Comparison of ENCODE assay signal across 14 cellular contexts in genomic region chr18:67302043-67302442, GRCh38.
DNase-seq lines count a peak whose midpoint lies in the region; ATAC-seq, FAIRE-seq and TF ChIP-seq lines count a peak whose summit lies in the region.
"Had no signal": no experiment of that assay in that cellular context is flagged by ENCODE, and none has a peak within 500 bp of the region (broad histone marks: within the 10 kb centered on the region; RNA-seq: fewer than 3 reads in every experiment).

No MANE protein-coding gene starts in this region.

- DNase-seq in CD8-positive, alpha-beta memory T cell = peak in 1 of 5 donors; percentile 7
- DNase-seq in astrocyte (ENCODE audit: low read depth) (peak; percentile 28), kidney epithelial cell (ENCODE audit: low read depth) (peak; percentile 1), activated gamma-delta T cell treated with Interleukin-2 at 50 U/mL for 16 hours (no peak), NK-92 (lab: John Stamatoyannopoulos, UW; ENCODE audit: unreplicated experiment) (no peak), suprapubic skin (ENCODE audit: low spot score in 2 of 2) (no peak)
- DNase-seq: effector memory CD4-positive, alpha-beta T cell; NCI-H187; stimulated activated CD4-positive, alpha-beta T cell treated with anti-CD3 and anti-CD28 coated beads, Interleukin-4, amount 100 ng/mL, for 1 hour; T-helper 9 cell had no signal

- peaks cover 12% of the 10 kb centered on the region for H3K4me1 ChIP-seq in CD8-positive, alpha-beta memory T cell (ENCODE audit: insufficient read depth, low read length)
- H3K4me1 ChIP-seq in Loucy (ENCODE audit: insufficient read depth, low read length, poor library complexity, severe bottlenecking) (no peaks in the 10 kb centered on the region), astrocyte (ENCODE audit: insufficient read depth, low read length) (peaks cover 2% of the 10 kb centered on the region), suprapubic skin (no peaks in the 10 kb centered on the region)

- H3K27me3 Mint-ChIP-seq in CD8-positive, alpha-beta memory T cell = no peaks in the 10 kb centered on the region
- H3K27me3 Mint-ChIP-seq in astrocyte (ENCODE audit: low read depth, unreplicated experiment) = no peaks in the 10 kb centered on the region
- H3K27me3 Mint-ChIP-seq in stimulated activated memory B cell treated with anti-CD40 and anti-IgM and Interleukin-4, amounts not matched to agents 10 μg/mL and 1 μg/mL and 100 μg/mL, for 72 hours = no peaks in the 10 kb centered on the region
- H3K27me3 Mint-ChIP-seq: memory B cell had no signal

- TF ChIP-seq EP300 in suprapubic skin (IDR thresholded peaks at IDR 0.05) = no peak

- POLR2A ChIA-PET in CD8-positive, alpha-beta memory T cell (lab: Charles Lee) = no interaction called here

- no peak for FAIRE-seq in astrocyte (lab: Jason Lieb, UNC)
- FAIRE-seq: H1 had no signal

- H3K9me2 ChIP-seq in Loucy (replicated peaks; ENCODE audit: low read depth, low read length) = peaks cover 3% of the 10 kb centered on the region; the same call in 1 of the 2 replicates

- H3F3A ChIP-seq in Loucy (ENCODE audit: low read depth) = no peaks in the 10 kb centered on the region

- peaks cover 15 to 18% (median 15%) of the 10 kb centered on the region in 3 donors for H3K4me1 Mint-ChIP-seq in CD8-positive, alpha-beta memory T cell
- peaks cover 7% of the 10 kb centered on the region for H3K4me1 Mint-ChIP-seq in astrocyte (ENCODE audit: low read depth, unreplicated experiment)
- no peaks in the 10 kb centered on the region for H3K4me1 Mint-ChIP-seq in stimulated activated memory B cell treated with anti-CD40 and anti-IgM and Interleukin-4, amounts not matched to agents 10 μg/mL and 1 μg/mL and 100 μg/mL, for 72 hours
- H3K4me1 Mint-ChIP-seq: memory B cell had no signal

- CTCF ChIA-PET in CD8-positive, alpha-beta memory T cell (lab: Charles Lee) = no interaction called here

- no peak for TF ChIP-seq CTCF in Loucy (conservative IDR thresholded peaks at IDR 0.05; ENCODE audit: low read length)
- no peak for TF ChIP-seq CTCF in astrocyte (IDR thresholded peaks at IDR 0.05; ENCODE audit: insufficient read depth, low read depth, low read length)
- TF ChIP-seq CTCF in kidney epithelial cell (IDR thresholded peaks at IDR 0.05; ENCODE audit: insufficient read depth, low read length, poor library complexity, severe bottlenecking) = no peak
- no peak for TF ChIP-seq CTCF in suprapubic skin (IDR thresholded peaks at IDR 0.05)

- peaks cover 7 to 17% (median 14%) of the 10 kb centered on the region in 5 donors for H3K9me3 Mint-ChIP-seq in CD8-positive, alpha-beta memory T cell
- no peaks in the 10 kb centered on the region for H3K9me3 Mint-ChIP-seq in astrocyte (ENCODE audit: unreplicated experiment)
- H3K9me3 Mint-ChIP-seq in stimulated activated memory B cell treated with anti-CD40 and anti-IgM and Interleukin-4, amounts not matched to agents 10 μg/mL and 1 μg/mL and 100 μg/mL, for 72 hours = peaks cover 8% of the 10 kb centered on the region

- TF ChIP-seq POLR2A in suprapubic skin (IDR thresholded peaks at IDR 0.05) = no peak

- H3K4me2 ChIP-seq in Loucy (ENCODE audit: low read depth, low read length, poor library complexity, severe bottlenecking) = peak overlapping the region; percentile 13
- peak overlapping the region; percentile 51 for H3K4me2 ChIP-seq in astrocyte (ENCODE audit: low read length)

- H3K79me2 ChIP-seq in Loucy (ENCODE audit: insufficient read depth, low read length) (no peaks in the 10 kb centered on the region), astrocyte (ENCODE audit: insufficient read depth, low read length) (no peaks in the 10 kb centered on the region)

- H3K9ac ChIP-seq in Loucy (ENCODE audit: low read depth, low read length, poor library complexity, severe bottlenecking) (no peak overlapping the region), astrocyte (ENCODE audit: low read length) (no peak overlapping the region)

- no peaks in the 10 kb centered on the region for H4K20me1 ChIP-seq in Loucy (ENCODE audit: insufficient read depth, low read length, poor library complexity, severe bottlenecking)
- H4K20me1 ChIP-seq in astrocyte (ENCODE audit: insufficient read depth, low read length) = no peaks in the 10 kb centered on the region

- WGBS in suprapubic skin = 24% methylated on average over 1 of the region's 1 CpG

- peak overlapping the region; percentile 72 for H2AFZ ChIP-seq in Loucy (ENCODE audit: low read length)
- H2AFZ ChIP-seq in astrocyte (ENCODE audit: low read depth, low read length) = peak overlapping the region; percentile 12

- no peaks in the 10 kb centered on the region for H3K36me3 ChIP-seq in CD8-positive, alpha-beta memory T cell (ENCODE audit: insufficient read depth, low read length)
- H3K36me3 ChIP-seq in Loucy (ENCODE audit: insufficient read depth, low read length) (no peaks in the 10 kb centered on the region), astrocyte (ENCODE audit: insufficient read depth, low read length) (no peaks in the 10 kb centered on the region), kidney epithelial cell (ENCODE audit: control insufficient read depth, insufficient read depth, low read length) (no peaks in the 10 kb centered on the region), suprapubic skin (no peaks in the 10 kb centered on the region)

- peak overlapping the region; percentile 27 for H3K4me3 ChIP-seq in CD8-positive, alpha-beta memory T cell (ENCODE audit: low read length)
- no peak overlapping the region for H3K4me3 ChIP-seq in Loucy (ENCODE audit: low read length, poor library complexity, severe bottlenecking)
- no peak overlapping the region for H3K4me3 ChIP-seq in astrocyte (ENCODE audit: insufficient read depth, low read depth, low read length)
- no peak overlapping the region for H3K4me3 ChIP-seq in kidney epithelial cell (ENCODE audit: low read depth, low read length)
- no peak overlapping the region for H3K4me3 ChIP-seq in suprapubic skin

- peak overlapping the region in 6 of 8 donors; percentile 4 to 83 (median 58) for H3K27ac Mint-ChIP-seq in CD8-positive, alpha-beta memory T cell
- peak overlapping the region; percentile 91 for H3K27ac Mint-ChIP-seq in astrocyte (ENCODE audit: unreplicated experiment)
- no peak overlapping the region for H3K27ac Mint-ChIP-seq in stimulated activated memory B cell treated with anti-CD40 and anti-IgM and Interleukin-4, amounts not matched to agents 10 μg/mL and 1 μg/mL and 100 μg/mL, for 72 hours
- H3K27ac Mint-ChIP-seq: memory B cell had no signal

- no peak for ATAC-seq in stimulated activated memory B cell treated with anti-CD40 and anti-IgM and Interleukin-4, amounts not matched to agents 10 μg/mL and 1 μg/mL and 100 μg/mL, for 72 hours

- H3K27ac ChIP-seq in CD8-positive, alpha-beta memory T cell (ENCODE audit: low read depth, low read length) = no peak overlapping the region
- no peak overlapping the region for H3K27ac ChIP-seq in astrocyte (ENCODE audit: low read depth, low read length)
- H3K27ac ChIP-seq in suprapubic skin = no peak overlapping the region

- H3K36me3 Mint-ChIP-seq in CD8-positive, alpha-beta memory T cell = peaks cover 2 to 8% (median 2%) of the 10 kb centered on the region in 3 donors
- peaks cover 2% of the 10 kb centered on the region for H3K36me3 Mint-ChIP-seq in astrocyte (ENCODE audit: low read depth, unreplicated experiment)
- H3K36me3 Mint-ChIP-seq in stimulated activated memory B cell treated with anti-CD40 and anti-IgM and Interleukin-4, amounts not matched to agents 10 μg/mL and 1 μg/mL and 100 μg/mL, for 72 hours = no peaks in the 10 kb centered on the region

- peaks cover 10% of the 10 kb centered on the region for H3K9me3 ChIP-seq in CD8-positive, alpha-beta memory T cell (ENCODE audit: low read length)
- H3K9me3 ChIP-seq in Loucy (ENCODE audit: insufficient read depth, low read depth, low read length) = peaks cover 24% of the 10 kb centered on the region; the same call in 1 of the 2 replicates
- H3K9me3 ChIP-seq in astrocyte (ENCODE audit: insufficient read depth, low read depth, low read length) = peaks cover 6% of the 10 kb centered on the region
- peaks cover 4% of the 10 kb centered on the region for H3K9me3 ChIP-seq in suprapubic skin

- H3K4me3 Mint-ChIP-seq in CD8-positive, alpha-beta memory T cell = peak overlapping the region in 6 of 7 donors; percentile 23 to 74 (median 56)
- H3K4me3 Mint-ChIP-seq in astrocyte (ENCODE audit: unreplicated experiment) = no peak overlapping the region
- H3K4me3 Mint-ChIP-seq in stimulated activated memory B cell treated with anti-CD40 and anti-IgM and Interleukin-4, amounts not matched to agents 10 μg/mL and 1 μg/mL and 100 μg/mL, for 72 hours = no peak overlapping the region
- H3K4me3 Mint-ChIP-seq: memory B cell had no signal

- H3K27me3 ChIP-seq in CD8-positive, alpha-beta memory T cell (ENCODE audit: insufficient read depth, low read length, poor library complexity, severe bottlenecking) = no peaks in the 10 kb centered on the region
- H3K27me3 ChIP-seq in Loucy (ENCODE audit: insufficient read depth, low read length, poor library complexity, severe bottlenecking) (no peaks in the 10 kb centered on the region), astrocyte (ENCODE audit: insufficient read depth, low read length) (no peaks in the 10 kb centered on the region), kidney epithelial cell (ENCODE audit: control insufficient read depth, insufficient read depth, low read length) (no peaks in the 10 kb centered on the region), suprapubic skin (no peaks in the 10 kb centered on the region)

Comparison
In these comparisons a context has a peak if more than half of its experiments do, and no peak if none do; other contexts are left out.
1. DNase-seq: peak in astrocyte (single experiment) and kidney epithelial cell (single experiment); none in activated gamma-delta T cell treated with Interleukin-2 at 50 U/mL for 16 hours (single experiment), NK-92 (single experiment) and suprapubic skin (0 of 2).
2. H3K4me3 Mint-ChIP-seq: peak in CD8-positive, alpha-beta memory T cell (6 of 7); none in astrocyte (single experiment) and stimulated activated memory B cell treated with anti-CD40 and anti-IgM and Interleukin-4, amounts not matched to agents 10 μg/mL and 1 μg/mL and 100 μg/mL, for 72 hours (single experiment).